Comparison of ENCODE assay signal across 1 cellular context in the genomic region with DNA sequence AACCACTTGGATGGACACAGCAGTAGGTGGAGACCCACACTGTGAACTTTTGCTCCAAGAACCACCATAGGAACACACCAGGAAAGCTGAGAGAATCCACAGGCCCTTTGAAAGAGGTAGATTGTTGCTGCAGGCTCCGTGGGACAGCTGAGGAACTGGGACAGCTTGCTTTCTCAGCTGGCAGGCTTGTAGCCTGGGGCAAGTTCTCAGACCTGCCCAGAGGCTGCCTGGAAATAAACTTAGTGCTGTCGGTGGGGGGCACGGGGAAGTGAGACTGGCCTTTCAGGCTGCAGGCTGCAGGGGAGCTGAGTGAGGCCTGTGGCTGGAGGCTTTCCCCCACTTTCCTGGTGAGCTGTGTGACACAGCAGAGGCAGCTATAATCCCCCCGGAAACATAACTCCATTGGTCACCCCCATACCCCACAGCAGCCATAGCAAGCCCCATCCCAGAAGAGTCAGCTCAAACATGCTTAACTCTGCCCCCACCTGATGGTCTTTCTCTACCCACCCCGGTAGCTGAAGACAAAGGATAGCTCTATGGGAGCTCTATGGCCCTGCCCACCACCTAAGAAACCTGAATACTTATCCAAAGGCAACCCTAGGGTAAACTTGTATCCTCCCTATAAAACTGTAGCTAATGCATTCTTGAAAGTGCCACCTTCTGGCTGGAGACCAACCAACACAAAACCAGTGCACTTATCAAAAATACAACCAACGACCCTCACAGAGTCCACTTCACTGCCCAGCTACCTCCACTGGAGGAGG.
TF ChIP-seq lines count a peak whose summit lies in the region.

No MANE protein-coding gene starts in this region.

TF ChIP-seq in GM12891, 5 proteins besides CTCF, POLR2A, EP300 and RAD21:
- no peak for TF ChIP-seq POLR2AphosphoS5 (IDR thresholded peaks at IDR 0.05; ENCODE audit: low read depth, low read length)
- TF ChIP-seq TAF1 (IDR thresholded peaks at IDR 0.05; ENCODE audit: low read depth, low read length): no peak
- no peak for TF ChIP-seq POU2F2 (IDR thresholded peaks at IDR 0.05; ENCODE audit: low read depth, low read length)
TF ChIP-seq in GM12891: peak in this region for 0.
